ENCODE assay signal across 13 cellular contexts in genomic region chr11:96204721-96205459, GRCh38.
DNase-seq lines count a peak whose midpoint lies in the region; ATAC-seq, FAIRE-seq and TF ChIP-seq lines count a peak whose summit lies in the region.
"Had no signal": no experiment of that assay in that cellular context is flagged by ENCODE, and none has a peak within 500 bp of the region (broad histone marks: within the 10 kb centered on the region; RNA-seq: fewer than 3 reads in every experiment).

No MANE protein-coding gene starts in this region.

- H3K27ac Mint-ChIP-seq in activated T-cell treated with anti-CD3 and anti-CD28 coated beads, Interleukin-2, amount 50 U/mL, for 72 hours = peak overlapping the region; percentile 97
- H3K27ac Mint-ChIP-seq in naive thymus-derived CD8-positive, alpha-beta T cell = peak overlapping the region; percentile 88 to 99 (median 94)

- no peak overlapping the region for H3K18ac ChIP-seq in neuronal stem cell (ENCODE audit: low read length)

- H2AFZ ChIP-seq in neuronal stem cell (ENCODE audit: low read length) = no peak overlapping the region

- no peaks in the 10 kb centered on the region for H3K27me3 Mint-ChIP-seq in activated T-cell treated with anti-CD3 and anti-CD28 coated beads, Interleukin-2, amount 50 U/mL, for 72 hours (ENCODE audit: low read depth)
- no peaks in the 10 kb centered on the region for H3K27me3 Mint-ChIP-seq in naive thymus-derived CD8-positive, alpha-beta T cell

- H3K36me3 ChIP-seq in pancreas (no peaks in the 10 kb centered on the region), neuronal stem cell (replicated peaks in 1 of 2; ENCODE audit: control insufficient read depth in 2 of 2, insufficient read depth in 2 of 2, low read length in 2 of 2) (no peaks in the 10 kb centered on the region)
- H3K36me3 ChIP-seq: esophagus muscularis mucosa had no signal

- no peak overlapping the region for H2AK5ac ChIP-seq in neuronal stem cell (ENCODE audit: low read depth, low read length)

- peak overlapping the region; percentile 71 to 94 for H3K4me3 Mint-ChIP-seq in activated T-cell treated with anti-CD3 and anti-CD28 coated beads, Interleukin-2, amount 50 U/mL, for 72 hours
- H3K4me3 Mint-ChIP-seq in naive thymus-derived CD8-positive, alpha-beta T cell = peak overlapping the region; percentile 4 to 79 (median 68)

- no peak overlapping the region for H3K4me3 ChIP-seq in pancreas
- H3K4me3 ChIP-seq in neuronal stem cell (ENCODE audit: low read length in 2 of 2) = no peak overlapping the region
- H3K4me3 ChIP-seq: esophagus muscularis mucosa had no signal

- no peak overlapping the region for H4K91ac ChIP-seq in neuronal stem cell (ENCODE audit: low read depth, low read length, poor library complexity)

- H2BK5ac ChIP-seq in neuronal stem cell (ENCODE audit: low read length) = no peak overlapping the region

- ATAC-seq in activated T-cell treated with anti-CD3 and anti-CD28 coated beads, Interleukin-2, amount 50 U/mL, for 72 hours (replicated peaks in 1 of 2) = peak; percentile 80 to 83
- peak; percentile 48 to 61 for ATAC-seq in naive thymus-derived CD8-positive, alpha-beta T cell
- ATAC-seq in GM21423 (IDR thresholded peaks at IDR 0.05; ENCODE audit: unreplicated experiment) (no peak), pancreas (no peak)

- no peak overlapping the region for H3K23ac ChIP-seq in neuronal stem cell (ENCODE audit: low read depth, low read length, poor library complexity)

- H3K27me3 ChIP-seq in pancreas = no peaks in the 10 kb centered on the region
- H3K27me3 ChIP-seq in neuronal stem cell (ENCODE audit: control insufficient read depth in 3 of 3, insufficient read depth in 3 of 3, low read depth in 1 of 3, low read length in 3 of 3) = no peaks in the 10 kb centered on the region
- H3K27me3 ChIP-seq: esophagus muscularis mucosa had no signal

- H3K14ac ChIP-seq in neuronal stem cell (ENCODE audit: low read length) = no peak overlapping the region

- no peak for FAIRE-seq in pancreas (lab: Jason Lieb, UNC)

- H3K4me1 Mint-ChIP-seq in activated T-cell treated with anti-CD3 and anti-CD28 coated beads, Interleukin-2, amount 50 U/mL, for 72 hours (ENCODE audit: low read depth) = peaks cover 95% of the 10 kb centered on the region
- peaks cover 24 to 88% (median 85%) of the 10 kb centered on the region in 4 donors for H3K4me1 Mint-ChIP-seq in naive thymus-derived CD8-positive, alpha-beta T cell

- no peak overlapping the region for H3K4ac ChIP-seq in neuronal stem cell (ENCODE audit: low read length)

- no peak overlapping the region for H3K27ac ChIP-seq in pancreas
- H3K27ac ChIP-seq in neuronal stem cell (replicated peaks; ENCODE audit: low read length) = no peak overlapping the region
- H3K27ac ChIP-seq: esophagus muscularis mucosa, HL-60 had no signal

- no peak overlapping the region for H2BK15ac ChIP-seq in neuronal stem cell (ENCODE audit: low read length)

- 86 to 89% methylated on average over 5 of the region's 5 CpGs for WGBS in pancreas, 2 donors
- WGBS in neuronal stem cell (ENCODE audit: extremely low coverage in 2 of 2, insufficient read length in 2 of 2, insufficient replicate concordance in 1 of 2), 2 donors = no CpG with 5 or more reads among the region's 5 CpGs

- H3K4me2 ChIP-seq in neuronal stem cell (ENCODE audit: insufficient read depth, low read length, poor library complexity, severe bottlenecking) = no peak overlapping the region

- no peak overlapping the region for H3K9ac ChIP-seq in neuronal stem cell (ENCODE audit: low read depth, low read length, poor library complexity)

- peaks cover 0 to 7% (median 6%) of the 10 kb centered on the region in 3 donors for H3K4me1 ChIP-seq in pancreas
- H3K4me1 ChIP-seq in neuronal stem cell (ENCODE audit: control insufficient read depth in 2 of 2, insufficient read depth in 1 of 2, low read depth in 1 of 2, low read length in 2 of 2) = peaks cover 13 to 31% of the 10 kb centered on the region in 2 donors

- H4K8ac ChIP-seq in neuronal stem cell (ENCODE audit: low read depth, low read length) = no peak overlapping the region

- H2BK12ac ChIP-seq in neuronal stem cell (ENCODE audit: low read length) = no peak overlapping the region

- peak; percentile 22 for DNase-seq in DMS79 treated with DMSO at 0.1 percent for 48 hours (lab: John Stamatoyannopoulos, UW)
- DNase-seq in DMS79 (lab: John Stamatoyannopoulos, UW) = no peak
- DNase-seq in NCI-H1105 (lab: John Stamatoyannopoulos, UW) = peak; percentile 16
- DNase-seq in activated T-cell treated with anti-CD3 and anti-CD28 coated beads, Interleukin-2, amount 50 U/mL, for 72 hours = peak; percentile 61 to 65
- peak in 8 of 10 donors; percentile 30 to 75 (median 64) for DNase-seq in naive thymus-derived CD8-positive, alpha-beta T cell
- no peak for DNase-seq in pancreas
- no peak for DNase-seq in neuronal stem cell (ENCODE audit: low spot score)
- DNase-seq: 8988T; activated CD8-positive, alpha-beta memory T cell treated with anti-CD3 and anti-CD28 coated beads, Interleukin-2, amount 50 U/mL, for 4 hours; DMS53 had no signal

- POLR2A ChIA-PET in naive thymus-derived CD8-positive, alpha-beta T cell (lab: Charles Lee) = interaction anchor here (0.8 to 1.7 kb wide), 5 partner anchors 10 to 139 kb away, joined by 3 to 7 read pairs (median 4); no protein-coding TSS in a partner anchor

- H3K9me3 Mint-ChIP-seq in activated T-cell treated with anti-CD3 and anti-CD28 coated beads, Interleukin-2, amount 50 U/mL, for 72 hours = no peaks in the 10 kb centered on the region
- H3K9me3 Mint-ChIP-seq in naive thymus-derived CD8-positive, alpha-beta T cell = peaks cover 0 to 2% (median 0%) of the 10 kb centered on the region in 9 donors

- H2BK120ac ChIP-seq in neuronal stem cell (ENCODE audit: low read depth, low read length) = no peak overlapping the region

- intact Hi-C loops in pancreas (cut with DNase I) = no loop called here

- no peak for TF ChIP-seq CTCF in pancreas (IDR thresholded peaks at IDR 0.05)

- H3K36me3 Mint-ChIP-seq in activated T-cell treated with anti-CD3 and anti-CD28 coated beads, Interleukin-2, amount 50 U/mL, for 72 hours (ENCODE audit: insufficient read depth in 2 of 2) = peaks cover 2 to 28% of the 10 kb centered on the region in 2 donors
- peaks cover 0 to 15% (median 8%) of the 10 kb centered on the region in 3 donors for H3K36me3 Mint-ChIP-seq in naive thymus-derived CD8-positive, alpha-beta T cell

- no peaks in the 10 kb centered on the region for H3K79me1 ChIP-seq in neuronal stem cell (ENCODE audit: low read depth, low read length)

- H3K9me3 ChIP-seq in pancreas = no peaks in the 10 kb centered on the region
- no peaks in the 10 kb centered on the region for H3K9me3 ChIP-seq in neuronal stem cell (replicated peaks in 1 of 2; ENCODE audit: control insufficient read depth in 2 of 2, insufficient read depth in 1 of 2, low read depth in 1 of 2, low read length in 2 of 2)
- H3K9me3 ChIP-seq: esophagus muscularis mucosa had no signal

Comparison
In these comparisons a context has a peak if more than half of its experiments do, and no peak if none do; other contexts are left out.
1. DNase-seq: peak in DMS79 treated with DMSO at 0.1 percent for 48 hours (single experiment), NCI-H1105 (single experiment), activated T-cell treated with anti-CD3 and anti-CD28 coated beads, Interleukin-2, amount 50 U/mL, for 72 hours (2 of 2) and naive thymus-derived CD8-positive, alpha-beta T cell (8 of 10); none in DMS79 (single experiment), pancreas (0 of 6) and neuronal stem cell (single experiment).
2. ATAC-seq: peak in activated T-cell treated with anti-CD3 and anti-CD28 coated beads, Interleukin-2, amount 50 U/mL, for 72 hours (2 of 2) and naive thymus-derived CD8-positive, alpha-beta T cell (2 of 2); none in GM21423 (single experiment) and pancreas (0 of 4).